1 cellular context compared by ENCODE assay signal in genomic region chr21:33262921-33263320, GRCh38.
TF ChIP-seq lines count a peak whose summit lies in the region.

No MANE protein-coding gene starts in this region.

TF ChIP-seq in GM12878, 131 proteins besides CTCF, POLR2A, EP300 and RAD21:
- TF ChIP-seq, protein P1, sequence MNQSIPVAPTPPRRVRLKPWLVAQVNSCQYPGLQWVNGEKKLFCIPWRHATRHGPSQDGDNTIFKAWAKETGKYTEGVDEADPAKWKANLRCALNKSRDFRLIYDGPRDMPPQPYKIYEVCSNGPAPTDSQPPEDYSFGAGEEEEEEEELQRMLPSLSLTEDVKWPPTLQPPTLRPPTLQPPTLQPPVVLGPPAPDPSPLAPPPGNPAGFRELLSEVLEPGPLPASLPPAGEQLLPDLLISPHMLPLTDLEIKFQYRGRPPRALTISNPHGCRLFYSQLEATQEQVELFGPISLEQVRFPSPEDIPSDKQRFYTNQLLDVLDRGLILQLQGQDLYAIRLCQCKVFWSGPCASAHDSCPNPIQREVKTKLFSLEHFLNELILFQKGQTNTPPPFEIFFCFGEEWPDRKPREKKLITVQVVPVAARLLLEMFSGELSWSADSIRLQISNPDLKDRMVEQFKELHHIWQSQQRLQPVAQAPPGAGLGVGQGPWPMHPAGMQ (IDR thresholded peaks at IDR 0.05; ENCODE audit: borderline replicate concordance) = no peak
- TF ChIP-seq CREM (IDR thresholded peaks at IDR 0.05; ENCODE audit: low read depth) (no peak), SKIL (IDR thresholded peaks at IDR 0.05; ENCODE audit: low read depth, poor library complexity, severe bottlenecking) (no peak), MXI1 (IDR thresholded peaks at IDR 0.05; ENCODE audit: low read depth, low read length) (no peak), BRCA1 (IDR thresholded peaks at IDR 0.05; ENCODE audit: low read depth, low read length) (no peak), ELK1 (IDR thresholded peaks at IDR 0.05; ENCODE audit: low read depth, low read length) (no peak), SP1 (IDR thresholded peaks at IDR 0.05; ENCODE audit: low read depth, low read length) (no peak)
